24 cellular contexts compared by ENCODE assay signal in genomic region chr14:28777773-28778606, GRCh38. TPM values are rescaled to one million over a fixed set of nuclear protein-coding genes. Genes with fewer than 3 reads are reported as not detected.
DNase-seq lines count a peak whose midpoint lies in the region; ATAC-seq and TF ChIP-seq lines count a peak whose summit lies in the region.
"Had no signal": no experiment of that assay in that cellular context is flagged by ENCODE, and none has a peak within 500 bp of the region (broad histone marks: within the 10 kb centered on the region; RNA-seq: fewer than 3 reads in every experiment).

No MANE protein-coding gene starts in this region.

- DNase-seq in GM12865 (ENCODE audit: low read depth) (no peak), caudate nucleus (lab: John Stamatoyannopoulos, UW) (peak in 4 of 61 donors; percentile 11 to 40 (median 29)), T-helper 17 cell (no peak)
- DNase-seq: activated CD4-positive, alpha-beta memory T cell treated with anti-CD3 and anti-CD28 coated beads, Interleukin-2, amount 10 ng/mL, durations not matched to agents 7 days and 5 days; activated gamma-delta T cell; activated T-cell treated with anti-CD3 and anti-CD28 coated beads for 4 hours; adrenal gland; CD4-positive, alpha-beta T cell; central memory CD4-positive, alpha-beta T cell; DMS79; gastrocnemius medialis; HCEC 1CT; NCI-H1105 treated with DMSO at 0.1 percent for 48 hours; NCI-H2227 treated with DMSO at 0.1 percent for 48 hours; ovary; sigmoid colon; testis had no signal

- H3K27me3 Mint-ChIP-seq in T-helper 17 cell: peaks cover 35% of the 10 kb centered on the region

- no peak for TF ChIP-seq RAD21 in neural cell (conservative IDR thresholded peaks at IDR 0.05)

- H3K36me3 Mint-ChIP-seq in T-helper 17 cell (ENCODE audit: low read depth): peaks cover 2% of the 10 kb centered on the region
- H3K36me3 Mint-ChIP-seq: memory B cell had no signal

- peak overlapping the region; percentile 32; the same call in 1 of the 2 replicates for H3K4me3 ChIP-seq in GM12865 (ENCODE audit: low read depth, low read length)
- H3K4me3 ChIP-seq in HUES48 (ENCODE audit: low read depth, low read length): 0 out of 2 replicates have a peak overlapping the region, but pooled peaks have one; percentile 23
- peak overlapping the region; percentile 89 for H3K4me3 ChIP-seq in neural cell (ENCODE audit: low read length)
- H3K4me3 ChIP-seq: adrenal gland, gastrocnemius medialis, ovary, sigmoid colon, testis had no signal

- H3K9me2 ChIP-seq in neural cell (ENCODE audit: insufficient read depth, low read length): no peaks in the 10 kb centered on the region

- H3K9ac ChIP-seq in HUES48 (ENCODE audit: low read depth, low read length) (no peak overlapping the region), neural cell (ENCODE audit: low read length) (peak overlapping the region; percentile 95)

- H3K36me3 ChIP-seq in HUES48 (ENCODE audit: control insufficient read depth, insufficient read depth, low read length) (no peaks in the 10 kb centered on the region), neural cell (ENCODE audit: insufficient read depth, low read length) (peaks cover 5% of the 10 kb centered on the region)
- H3K36me3 ChIP-seq: adrenal gland, gastrocnemius medialis, ovary, sigmoid colon had no signal

- no peak overlapping the region for H2AFZ ChIP-seq in neural cell (ENCODE audit: low read depth, low read length)

- H3K27me3 ChIP-seq in HUES48 (ENCODE audit: control insufficient read depth, insufficient read depth, low read length) (peaks cover 100% of the 10 kb centered on the region), neural cell (ENCODE audit: insufficient read depth, low read depth, low read length) (no peaks in the 10 kb centered on the region)
- H3K27me3 ChIP-seq: testis had no signal

- H3K4me1 Mint-ChIP-seq in T-helper 17 cell: no peaks in the 10 kb centered on the region
- H3K4me1 Mint-ChIP-seq: activated CD4-positive, alpha-beta memory T cell treated with anti-CD3 and anti-CD28 coated beads, Interleukin-2, amount 10 ng/mL, durations not matched to agents 7 days and 5 days had no signal

- peaks cover 28% of the 10 kb centered on the region for H3F3A ChIP-seq in neural cell (ENCODE audit: insufficient read depth, low read length, poor library complexity, severe bottlenecking)

- no peak for ATAC-seq in GM19328 (IDR thresholded peaks at IDR 0.05; ENCODE audit: unreplicated experiment)
- ATAC-seq in T-helper 17 cell: no peak
- ATAC-seq in HG02623 (IDR thresholded peaks at IDR 0.05; ENCODE audit: unreplicated experiment): no peak
- ATAC-seq: gastrocnemius medialis had no signal

- H3K27ac Mint-ChIP-seq in T-helper 17 cell: no peak overlapping the region
- H3K27ac Mint-ChIP-seq: activated CD4-positive, alpha-beta memory T cell treated with anti-CD3 and anti-CD28 coated beads, Interleukin-2, amount 10 ng/mL, durations not matched to agents 7 days and 5 days; CD4-positive, alpha-beta T cell; memory B cell had no signal

- H3K79me2 ChIP-seq in neural cell (replicated peaks; ENCODE audit: insufficient read depth, low read length): peaks cover 99% of the 10 kb centered on the region

- TF ChIP-seq EP300 in neural cell (conservative IDR thresholded peaks at IDR 0.05; ENCODE audit: poor library complexity, severe bottlenecking): peak; percentile 11

- H4K20me1 ChIP-seq in neural cell (ENCODE audit: insufficient read depth): no peaks in the 10 kb centered on the region

- H3K9me3 ChIP-seq in HUES48 (ENCODE audit: control insufficient read depth, insufficient read depth, low read length): no peaks in the 10 kb centered on the region
- no peaks in the 10 kb centered on the region for H3K9me3 ChIP-seq in neural cell (ENCODE audit: low read length)
- peaks cover 4% of the 10 kb centered on the region for H3K9me3 ChIP-seq in T-helper 17 cell (ENCODE audit: control insufficient read depth, low read length, poor library complexity, severe bottlenecking)
- H3K9me3 ChIP-seq: adrenal gland, gastrocnemius medialis, testis had no signal

- no peak overlapping the region for H3K4me3 Mint-ChIP-seq in T-helper 17 cell
- H3K4me3 Mint-ChIP-seq: activated CD4-positive, alpha-beta memory T cell treated with anti-CD3 and anti-CD28 coated beads, Interleukin-2, amount 10 ng/mL, durations not matched to agents 7 days and 5 days; CD4-positive, alpha-beta T cell; memory B cell had no signal

- no peak for TF ChIP-seq CTCF in GM12865 (IDR thresholded peaks at IDR 0.05; ENCODE audit: insufficient read depth, low read depth, low read length, missing control alignments)
- no peak for TF ChIP-seq CTCF in neural cell (IDR thresholded peaks at IDR 0.05; ENCODE audit: poor library complexity, severe bottlenecking)

- H3K4me2 ChIP-seq in neural cell (ENCODE audit: low read length): peak overlapping the region; percentile 80

- H3K27ac ChIP-seq in HUES48 (ENCODE audit: low read depth, low read length) (no peak overlapping the region), caudate nucleus (ENCODE audit: low read depth, low read length) (peak overlapping the region; percentile 56), neural cell (ENCODE audit: low read length) (peak overlapping the region; percentile 100)
- H3K27ac ChIP-seq: adrenal gland, gastrocnemius medialis, ovary, sigmoid colon, testis, VCaP had no signal

- peaks cover 51% of the 10 kb centered on the region for H3K4me1 ChIP-seq in HUES48 (ENCODE audit: control insufficient read depth, insufficient read depth, low read length)
- H3K4me1 ChIP-seq: adrenal gland, gastrocnemius medialis, testis had no signal

TF ChIP-seq in neural cell, 6 proteins besides CTCF, POLR2A, EP300 and RAD21:
- TF ChIP-seq POLR2AphosphoS5 (IDR thresholded peaks at IDR 0.05): peak; percentile 75
- TF ChIP-seq TAF1 (IDR thresholded peaks at IDR 0.05; ENCODE audit: low read depth): no peak
- no peak for TF ChIP-seq SMC3 (conservative IDR thresholded peaks at IDR 0.05; ENCODE audit: poor library complexity)
- TF ChIP-seq REST (IDR thresholded peaks at IDR 0.05; ENCODE audit: borderline replicate concordance): peak; percentile 47
- no peak for TF ChIP-seq EZH2 (IDR thresholded peaks at IDR 0.05; ENCODE audit: borderline replicate concordance, insufficient read depth, low read length, poor library complexity, severe bottlenecking)
- TF ChIP-seq MXI1 (conservative IDR thresholded peaks at IDR 0.05; ENCODE audit: poor library complexity, severe bottlenecking): peak; percentile 43

RNA-seq across cellular contexts. Expression of gene FOXG1, which starts 11.4 kb away (rescaled TPM):
- 53.5 and 54.0 TPM in 2 replicates for polyA plus RNA-seq in neural cell
- 66.0 and 87.2 TPM in 2 replicates for polyA minus RNA-seq in neural cell
- not detected for total RNA-seq in T-helper 17 cell
- total RNA-seq: activated CD4-positive, alpha-beta memory T cell treated with anti-CD3 and anti-CD28 coated beads, Interleukin-2, amount 10 ng/mL, durations not matched to agents 7 days and 5 days; CD4-positive, alpha-beta T cell; gastrocnemius medialis; sigmoid colon; T-helper 2 cell treated with Interferon-gamma antibody and Interleukin-4, amounts not matched to agents 100 ng/mL and 5 ng/mL, for 36 hours had no signal

Comparison
In these comparisons a context has a peak if more than half of its experiments do, and no peak if none do; other contexts are left out.
1. H3K4me3 ChIP-seq: peak in every context shown above with its lines; median percentile 89 in neural cell; 32 in GM12865; 23 in HUES48.